ENCODE assay signal across 8 cellular contexts in the genomic region with DNA sequence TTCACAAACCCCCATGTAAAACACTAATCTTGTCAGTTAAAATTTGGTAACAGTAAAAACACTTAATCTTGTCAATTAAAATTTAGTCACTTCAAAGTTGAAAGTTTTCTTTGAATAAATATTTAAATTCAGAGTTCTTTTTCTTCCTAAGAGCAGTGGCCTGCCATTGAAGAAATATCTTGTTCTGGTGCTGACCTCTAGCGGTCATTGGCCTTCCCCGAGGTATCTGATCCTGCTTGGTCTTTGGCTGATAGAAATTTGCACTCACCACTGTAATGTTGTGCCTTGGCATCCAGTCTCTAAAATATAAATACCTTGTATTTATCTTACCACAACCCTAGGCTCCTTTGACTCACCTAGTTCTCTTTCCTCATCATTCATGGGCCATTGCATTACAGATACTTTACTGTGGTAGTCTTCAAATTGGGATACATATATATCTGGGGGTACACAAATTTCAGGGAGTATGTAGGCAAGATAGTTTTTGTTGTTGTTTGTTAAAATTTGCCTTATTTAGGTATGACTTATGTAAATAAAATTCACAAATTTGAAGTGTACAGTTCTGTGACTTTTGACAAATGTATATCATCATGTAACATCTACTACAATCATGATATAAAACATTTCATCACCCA. TPM values are rescaled to one million over a fixed set of nuclear protein-coding genes. Genes with fewer than 3 reads are reported as not detected.
DNase-seq lines count a peak whose midpoint lies in the region; ATAC-seq, FAIRE-seq and TF ChIP-seq lines count a peak whose summit lies in the region.

No MANE protein-coding gene starts in this region.

- intact Hi-C loops in posterior cingulate gyrus (cut with DNase I): loop anchor here (1.0 to 5.0 kb wide), 2 partner anchors 71 to 150 kb away; no protein-coding TSS in a partner anchor

- peak; percentile 69 for ATAC-seq in GM21381 (IDR thresholded peaks at IDR 0.05; ENCODE audit: unreplicated experiment)

- peak; percentile 85 for TF ChIP-seq CTCF in LNCAP (IDR thresholded peaks at IDR 0.05)

- DNase-seq in COLO829 (ENCODE audit: low spot score) (peak; percentile 83), SK-N-DZ (ENCODE audit: low spot score) (peak; percentile 44), glomerular endothelial cell (ENCODE audit: extremely low read depth, low read depth, low spot score) (peak; percentile 69), posterior cingulate gyrus (peak in 9 of 10 donors; percentile 31 to 93 (median 71)), urothelium cell line (ENCODE audit: low spot score) (peak; percentile 73)
- peak; percentile 3 to 39 (median 24) for DNase-seq in activated naive CD4-positive, alpha-beta T cell (lab: John Stamatoyannopoulos, UW)

- FAIRE-seq in urothelium cell line (lab: Jason Lieb, UNC): no peak

RNA-seq across cellular contexts. Expression of gene ART3, which starts 6.7 kb away (rescaled TPM):
- not detected in 2 replicates for polyA plus RNA-seq in SK-N-DZ (2014; cell fraction: cytosol; rRNA removed)
- polyA plus RNA-seq in SK-N-DZ (2014; cell fraction: nucleus; rRNA removed): not detected in 2 replicates
- 1.2 and 1.4 TPM in 2 replicates for total RNA-seq in glomerular endothelial cell

RNA-seq across cellular contexts. Expression of gene CXCL11, which starts 31.9 kb away (rescaled TPM):
- polyA plus RNA-seq in SK-N-DZ (2014; cell fraction: cytosol; rRNA removed): not detected in 2 replicates
- not detected in 2 replicates for polyA plus RNA-seq in SK-N-DZ (2014; cell fraction: nucleus; rRNA removed)
- total RNA-seq in glomerular endothelial cell: 1.0 and 6.4 TPM in 2 replicates

RNA-seq across cellular contexts. Expression of gene CXCL10, which starts 44.5 kb away (rescaled TPM):
- polyA plus RNA-seq in SK-N-DZ (2014; cell fraction: cytosol; rRNA removed): not detected in 2 replicates
- polyA plus RNA-seq in SK-N-DZ (2014; cell fraction: nucleus; rRNA removed): not detected in 2 replicates
- 2.7 and 12.7 TPM in 2 replicates for total RNA-seq in glomerular endothelial cell

Comparison
In these comparisons a context has a peak if more than half of its experiments do, and no peak if none do; other contexts are left out.
1. Peak in every context shown above with its lines: DNase-seq and ATAC-seq.
2. DNase-seq: peak in every context shown above with its lines; median percentile 83 in COLO829; 73 in urothelium cell line; 71 in posterior cingulate gyrus; 69 in glomerular endothelial cell; 44 in SK-N-DZ; 24 in activated naive CD4-positive, alpha-beta T cell.